Comparison of ENCODE assay signal across 1 cellular context in the genomic region with DNA sequence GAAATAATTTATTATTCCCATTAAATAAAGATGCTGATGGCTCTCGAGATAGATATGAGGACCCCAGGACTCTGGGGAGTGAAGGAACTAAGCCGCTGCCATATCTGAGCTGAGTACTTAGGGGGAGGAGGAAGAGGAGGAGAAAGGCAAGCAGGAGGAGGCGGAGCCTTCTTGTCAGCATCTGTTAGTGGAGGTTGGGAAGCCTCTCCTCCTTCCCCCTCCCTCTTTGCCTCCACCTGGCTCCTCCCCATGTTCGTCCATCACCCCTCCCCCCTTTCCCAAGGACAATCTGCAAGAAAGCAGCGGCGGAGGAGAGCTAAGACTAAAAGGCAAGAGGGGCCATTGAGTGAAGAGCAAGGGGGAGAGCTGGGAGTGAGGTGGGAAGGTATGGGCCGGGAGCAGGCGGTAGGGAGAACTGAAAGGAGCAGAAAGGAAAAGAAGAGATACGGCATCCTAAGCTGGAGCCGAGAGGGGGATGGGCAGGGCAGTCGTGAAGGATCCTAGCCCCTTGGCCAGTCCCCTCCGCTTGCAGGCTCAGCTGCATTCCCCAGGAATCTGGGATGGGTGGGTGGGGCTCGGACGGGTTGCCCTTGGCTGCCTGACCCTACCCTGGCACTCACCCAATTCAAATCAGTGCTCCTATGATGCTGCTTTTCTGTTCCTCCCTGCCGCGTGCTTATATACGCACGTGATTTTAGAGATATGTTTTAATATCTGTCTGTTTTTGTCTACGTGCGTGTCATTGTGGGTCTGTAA.
TF ChIP-seq lines count a peak whose summit lies in the region.

Gene PFKM, plus strand, starts transcription at position 287 of the 756 bp plus-strand sequence. CDS start 3,411 bp downstream, outside the sequence.

TF ChIP-seq in K562, 482 proteins besides CTCF, POLR2A, EP300 and RAD21 (continued from another document and continues in another):
- TF ChIP-seq MLLT1 (IDR thresholded peaks at IDR 0.05) (peak in 1 of 2 experiments; percentile 66; a peak in 1 of 4 replicates), IFI16 (CRISPR knock-in tag; IDR thresholded peaks at IDR 0.05) (no peak), HBP1 (CRISPR knock-in tag; IDR thresholded peaks at IDR 0.05) (peak; percentile 81; the same call in 1 of the 2 replicates), KDM1A (IDR thresholded peaks at IDR 0.05) (peak; percentile 84 to 93), ZEB2 (IDR thresholded peaks at IDR 0.05) (peak; percentile 52; the same call in 1 of the 2 replicates), RCOR1 (IDR thresholded peaks at IDR 0.05; ENCODE audit: borderline replicate concordance in 1 of 2, low read depth in 2 of 2, low read length in 2 of 2) (peak; percentile 9 to 50; a peak in 3 of 4 replicates), NONO (IDR thresholded peaks at IDR 0.05; ENCODE audit: low read depth in 2 of 2, low read length in 1 of 2) (0 out of 4 replicates have a peak, but pooled peaks of 1 of the 2 experiments have one; percentile 16), POLR3G (IDR thresholded peaks at IDR 0.05; ENCODE audit: extremely low read depth, insufficient read length, insufficient replicate concordance) (no peak), KLF16 (IDR thresholded peaks at IDR 0.05) (no peak), ZNF232 (CRISPR knock-in tag; IDR thresholded peaks at IDR 0.05) (no peak), OTX1 (CRISPR knock-in tag; IDR thresholded peaks at IDR 0.05) (peak; percentile 79), ZNF134 (CRISPR knock-in tag; conservative IDR thresholded peaks at IDR 0.05) (no peak), SMARCA4 (IDR thresholded peaks at IDR 0.05) (0 out of 2 replicates have a peak, but pooled peaks have one; percentile 4), LEF1 (IDR thresholded peaks at IDR 0.05) (peak; percentile 74), POLR2AphosphoS5 (IDR thresholded peaks at IDR 0.05; ENCODE audit: control insufficient read depth, insufficient read depth, low read depth, low read length) (0 out of 2 replicates have a peak, but pooled peaks have one; percentile 33), SUPT5H (IDR thresholded peaks at IDR 0.05) (peak; percentile 55; the same call in 1 of the 2 replicates), ZBTB26 (CRISPR knock-in tag; IDR thresholded peaks at IDR 0.05) (peak; percentile 89; the same call in 1 of the 2 replicates), MYC (IDR thresholded peaks at IDR 0.05; ENCODE audit: low read depth, low read length) (peak; percentile 21; the same call in 1 of the 2 replicates), MYC (CRISPR knock-in tag; IDR thresholded peaks at IDR 0.05; ENCODE audit: borderline replicate concordance, low read depth) (no peak), STAT5A (IDR thresholded peaks at IDR 0.05; ENCODE audit: borderline replicate concordance, low read length) (no peak), KAT2B (IDR thresholded peaks at IDR 0.05; ENCODE audit: low read depth, low read length) (no peak), NR3C1 (CRISPR knock-in tag; IDR thresholded peaks at IDR 0.05) (no peak), ZNF311 (CRISPR knock-in tag; IDR thresholded peaks at IDR 0.05) (no peak), TCF7 (IDR thresholded peaks at IDR 0.05; ENCODE audit: borderline replicate concordance) (no peak), IRF1 (CRISPR knock-in tag; IDR thresholded peaks at IDR 0.05; ENCODE audit: borderline replicate concordance) (no peak), CHD4 (IDR thresholded peaks at IDR 0.05; ENCODE audit: insufficient read depth, insufficient replicate concordance, low read depth, low read length, poor library complexity, severe bottlenecking) (no peak), NR4A1 (CRISPR knock-in tag; IDR thresholded peaks at IDR 0.05) (0 out of 2 replicates have a peak, but pooled peaks have one; percentile 28), NR4A1 (tag; IDR thresholded peaks at IDR 0.05) (no peak), HDAC2 (IDR thresholded peaks at IDR 0.05) (peak; percentile 84; the same call in 1 of the 2 replicates), ZNF140 (CRISPR knock-in tag; IDR thresholded peaks at IDR 0.05) (no peak), ELF4 (CRISPR knock-in tag; IDR thresholded peaks at IDR 0.05) (0 out of 2 replicates have a peak, but pooled peaks have one; percentile 61), E2F5 (CRISPR knock-in tag; IDR thresholded peaks at IDR 0.05) (no peak), TAF7 (tag; IDR thresholded peaks at IDR 0.05) (no peak)
- TF ChIP-seq, protein P1, sequence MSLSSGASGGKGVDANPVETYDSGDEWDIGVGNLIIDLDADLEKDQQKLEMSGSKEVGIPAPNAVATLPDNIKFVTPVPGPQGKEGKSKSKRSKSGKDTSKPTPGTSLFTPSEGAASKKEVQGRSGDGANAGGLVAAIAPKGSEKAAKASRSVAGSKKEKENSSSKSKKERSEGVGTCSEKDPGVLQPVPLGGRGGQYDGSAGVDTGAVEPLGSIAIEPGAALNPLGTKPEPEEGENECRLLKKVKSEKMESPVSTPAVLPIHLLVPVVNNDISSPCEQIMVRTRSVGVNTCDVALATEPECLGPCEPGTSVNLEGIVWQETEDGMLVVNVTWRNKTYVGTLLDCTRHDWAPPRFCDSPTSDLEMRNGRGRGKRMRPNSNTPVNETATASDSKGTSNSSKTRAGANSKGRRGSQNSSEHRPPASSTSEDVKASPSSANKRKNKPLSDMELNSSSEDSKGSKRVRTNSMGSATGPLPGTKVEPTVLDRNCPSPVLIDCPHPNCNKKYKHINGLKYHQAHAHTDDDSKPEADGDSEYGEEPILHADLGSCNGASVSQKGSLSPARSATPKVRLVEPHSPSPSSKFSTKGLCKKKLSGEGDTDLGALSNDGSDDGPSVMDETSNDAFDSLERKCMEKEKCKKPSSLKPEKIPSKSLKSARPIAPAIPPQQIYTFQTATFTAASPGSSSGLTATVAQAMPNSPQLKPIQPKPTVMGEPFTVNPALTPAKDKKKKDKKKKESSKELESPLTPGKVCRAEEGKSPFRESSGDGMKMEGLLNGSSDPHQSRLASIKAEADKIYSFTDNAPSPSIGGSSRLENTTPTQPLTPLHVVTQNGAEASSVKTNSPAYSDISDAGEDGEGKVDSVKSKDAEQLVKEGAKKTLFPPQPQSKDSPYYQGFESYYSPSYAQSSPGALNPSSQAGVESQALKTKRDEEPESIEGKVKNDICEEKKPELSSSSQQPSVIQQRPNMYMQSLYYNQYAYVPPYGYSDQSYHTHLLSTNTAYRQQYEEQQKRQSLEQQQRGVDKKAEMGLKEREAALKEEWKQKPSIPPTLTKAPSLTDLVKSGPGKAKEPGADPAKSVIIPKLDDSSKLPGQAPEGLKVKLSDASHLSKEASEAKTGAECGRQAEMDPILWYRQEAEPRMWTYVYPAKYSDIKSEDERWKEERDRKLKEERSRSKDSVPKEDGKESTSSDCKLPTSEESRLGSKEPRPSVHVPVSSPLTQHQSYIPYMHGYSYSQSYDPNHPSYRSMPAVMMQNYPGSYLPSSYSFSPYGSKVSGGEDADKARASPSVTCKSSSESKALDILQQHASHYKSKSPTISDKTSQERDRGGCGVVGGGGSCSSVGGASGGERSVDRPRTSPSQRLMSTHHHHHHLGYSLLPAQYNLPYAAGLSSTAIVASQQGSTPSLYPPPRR (CRISPR knock-in tag; IDR thresholded peaks at IDR 0.05; ENCODE audit: borderline replicate concordance), result no peak
- TF ChIP-seq, protein P2, sequence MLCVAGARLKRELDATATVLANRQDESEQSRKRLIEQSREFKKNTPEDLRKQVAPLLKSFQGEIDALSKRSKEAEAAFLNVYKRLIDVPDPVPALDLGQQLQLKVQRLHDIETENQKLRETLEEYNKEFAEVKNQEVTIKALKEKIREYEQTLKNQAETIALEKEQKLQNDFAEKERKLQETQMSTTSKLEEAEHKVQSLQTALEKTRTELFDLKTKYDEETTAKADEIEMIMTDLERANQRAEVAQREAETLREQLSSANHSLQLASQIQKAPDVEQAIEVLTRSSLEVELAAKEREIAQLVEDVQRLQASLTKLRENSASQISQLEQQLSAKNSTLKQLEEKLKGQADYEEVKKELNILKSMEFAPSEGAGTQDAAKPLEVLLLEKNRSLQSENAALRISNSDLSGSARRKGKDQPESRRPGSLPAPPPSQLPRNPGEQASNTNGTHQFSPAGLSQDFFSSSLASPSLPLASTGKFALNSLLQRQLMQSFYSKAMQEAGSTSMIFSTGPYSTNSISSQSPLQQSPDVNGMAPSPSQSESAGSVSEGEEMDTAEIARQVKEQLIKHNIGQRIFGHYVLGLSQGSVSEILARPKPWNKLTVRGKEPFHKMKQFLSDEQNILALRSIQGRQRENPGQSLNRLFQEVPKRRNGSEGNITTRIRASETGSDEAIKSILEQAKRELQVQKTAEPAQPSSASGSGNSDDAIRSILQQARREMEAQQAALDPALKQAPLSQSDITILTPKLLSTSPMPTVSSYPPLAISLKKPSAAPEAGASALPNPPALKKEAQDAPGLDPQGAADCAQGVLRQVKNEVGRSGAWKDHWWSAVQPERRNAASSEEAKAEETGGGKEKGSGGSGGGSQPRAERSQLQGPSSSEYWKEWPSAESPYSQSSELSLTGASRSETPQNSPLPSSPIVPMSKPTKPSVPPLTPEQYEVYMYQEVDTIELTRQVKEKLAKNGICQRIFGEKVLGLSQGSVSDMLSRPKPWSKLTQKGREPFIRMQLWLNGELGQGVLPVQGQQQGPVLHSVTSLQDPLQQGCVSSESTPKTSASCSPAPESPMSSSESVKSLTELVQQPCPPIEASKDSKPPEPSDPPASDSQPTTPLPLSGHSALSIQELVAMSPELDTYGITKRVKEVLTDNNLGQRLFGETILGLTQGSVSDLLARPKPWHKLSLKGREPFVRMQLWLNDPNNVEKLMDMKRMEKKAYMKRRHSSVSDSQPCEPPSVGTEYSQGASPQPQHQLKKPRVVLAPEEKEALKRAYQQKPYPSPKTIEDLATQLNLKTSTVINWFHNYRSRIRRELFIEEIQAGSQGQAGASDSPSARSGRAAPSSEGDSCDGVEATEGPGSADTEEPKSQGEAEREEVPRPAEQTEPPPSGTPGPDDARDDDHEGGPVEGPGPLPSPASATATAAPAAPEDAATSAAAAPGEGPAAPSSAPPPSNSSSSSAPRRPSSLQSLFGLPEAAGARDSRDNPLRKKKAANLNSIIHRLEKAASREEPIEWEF (CRISPR knock-in tag; IDR thresholded peaks at IDR 0.05), result no peak
- TF ChIP-seq, protein P3, sequence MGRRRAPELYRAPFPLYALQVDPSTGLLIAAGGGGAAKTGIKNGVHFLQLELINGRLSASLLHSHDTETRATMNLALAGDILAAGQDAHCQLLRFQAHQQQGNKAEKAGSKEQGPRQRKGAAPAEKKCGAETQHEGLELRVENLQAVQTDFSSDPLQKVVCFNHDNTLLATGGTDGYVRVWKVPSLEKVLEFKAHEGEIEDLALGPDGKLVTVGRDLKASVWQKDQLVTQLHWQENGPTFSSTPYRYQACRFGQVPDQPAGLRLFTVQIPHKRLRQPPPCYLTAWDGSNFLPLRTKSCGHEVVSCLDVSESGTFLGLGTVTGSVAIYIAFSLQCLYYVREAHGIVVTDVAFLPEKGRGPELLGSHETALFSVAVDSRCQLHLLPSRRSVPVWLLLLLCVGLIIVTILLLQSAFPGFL (CRISPR knock-in tag; IDR thresholded peaks at IDR 0.05), result no peak
- TF ChIP-seq, protein P4, sequence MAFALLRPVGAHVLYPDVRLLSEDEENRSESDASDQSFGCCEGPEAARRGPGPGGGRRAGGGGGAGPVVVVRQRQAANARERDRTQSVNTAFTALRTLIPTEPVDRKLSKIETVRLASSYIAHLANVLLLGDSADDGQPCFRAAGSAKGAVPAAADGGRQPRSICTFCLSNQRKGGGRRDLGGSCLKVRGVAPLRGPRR (CRISPR knock-in tag; IDR thresholded peaks at IDR 0.05), result no peak
- TF ChIP-seq, protein P5, sequence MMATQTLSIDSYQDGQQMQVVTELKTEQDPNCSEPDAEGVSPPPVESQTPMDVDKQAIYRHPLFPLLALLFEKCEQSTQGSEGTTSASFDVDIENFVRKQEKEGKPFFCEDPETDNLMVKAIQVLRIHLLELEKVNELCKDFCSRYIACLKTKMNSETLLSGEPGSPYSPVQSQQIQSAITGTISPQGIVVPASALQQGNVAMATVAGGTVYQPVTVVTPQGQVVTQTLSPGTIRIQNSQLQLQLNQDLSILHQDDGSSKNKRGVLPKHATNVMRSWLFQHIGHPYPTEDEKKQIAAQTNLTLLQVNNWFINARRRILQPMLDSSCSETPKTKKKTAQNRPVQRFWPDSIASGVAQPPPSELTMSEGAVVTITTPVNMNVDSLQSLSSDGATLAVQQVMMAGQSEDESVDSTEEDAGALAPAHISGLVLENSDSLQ (IDR thresholded peaks at IDR 0.05), result peak; percentile 57; the same call in 1 of the 2 replicates
